ENCODE assay signal across 8 cellular contexts in the genomic region with DNA sequence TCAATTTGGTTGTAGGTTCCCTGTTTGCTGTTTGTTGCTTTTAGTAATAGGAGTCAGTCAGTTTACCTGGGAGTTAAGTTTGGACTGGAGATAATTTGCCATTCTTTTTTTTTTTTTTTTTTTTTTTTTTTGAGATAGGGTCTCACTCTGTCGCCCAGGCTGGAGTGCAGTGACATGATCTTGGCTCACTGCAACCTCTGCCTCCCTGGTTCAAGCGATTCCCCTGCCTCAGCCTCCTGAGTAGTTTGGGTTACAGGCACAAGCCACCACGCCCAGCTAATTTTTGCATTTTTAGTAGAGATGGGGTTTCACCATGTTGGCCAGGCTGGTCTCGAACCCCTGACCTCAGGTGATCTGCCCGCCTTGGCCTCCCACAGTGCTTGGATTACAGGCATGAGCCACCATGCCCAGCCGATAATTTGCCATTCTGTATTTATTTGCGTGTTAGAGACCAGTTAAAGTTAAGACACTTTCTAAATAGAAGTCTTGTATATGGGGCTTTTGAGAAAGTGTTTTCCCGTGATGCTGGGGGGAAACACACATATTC. TPM values are rescaled to one million over a fixed set of nuclear protein-coding genes. Genes with fewer than 3 reads are reported as not detected.
DNase-seq lines count a peak whose midpoint lies in the region; ATAC-seq and TF ChIP-seq lines count a peak whose summit lies in the region.
"Not testable (repeated sequence)": the region's sequence is repeated elsewhere in the genome, so short reads cannot be mapped to it uniquely, and the experiment has no call there.

No MANE protein-coding gene starts in this region.

- peaks cover 46% of the 10 kb centered on the region for H3K36me3 ChIP-seq in MM.1S (replicated peaks; ENCODE audit: insufficient read depth, low read length)
- not testable (repeated sequence) for H3K36me3 ChIP-seq in breast epithelium; aorta (ENCODE audit: control insufficient read depth in 1 of 2, insufficient read depth in 2 of 2, low read length in 1 of 2)
- peaks cover 54 to 56% of the 10 kb centered on the region in 2 donors for H3K36me3 ChIP-seq in mucosa of rectum (ENCODE audit: control insufficient read depth in 2 of 2, insufficient read depth in 2 of 2, low read length in 2 of 2)

- intact Hi-C loops in Calu3 (cut with micrococcal nuclease; ENCODE audit: unreplicated experiment) (loop anchor here (10.0 kb wide), 2 partner anchors 70 to 320 kb away; a partner anchor contains a TSS), aorta (cut with DNase I) (loop anchor here in 1 of 2 donors (5.0 kb wide), 2 partner anchors 53 to 253 kb away; a partner anchor contains a TSS)
- intact Hi-C loops in breast epithelium (cut with DNase I; ENCODE audit: low total_unique reads): not testable (repeated sequence)

- TF ChIP-seq CTCF in Calu3 (IDR thresholded peaks at IDR 0.05; ENCODE audit: unreplicated experiment); MM.1S (IDR thresholded peaks at IDR 0.05; ENCODE audit: low read length); breast epithelium (IDR thresholded peaks at IDR 0.05); fibroblast of the aortic adventitia (IDR thresholded peaks at IDR 0.05; ENCODE audit: insufficient read depth, low read length): not testable (repeated sequence)

- CTCF ChIA-PET in Calu3 (lab: Charles Lee): interaction anchor here (0.7 kb wide), 1 partner anchor 321 kb away, joined by 3 read pairs; no protein-coding TSS in a partner anchor
- CTCF ChIA-PET in activated CD8-positive, alpha-beta T cell treated with anti-CD3 and anti-CD28 coated beads, Interleukin-2, amount 10 ng/mL, durations not matched to agents 7 days and 5 days (lab: Charles Lee): interaction anchor here (1.6 to 2.2 kb wide), 2 partner anchors 17 to 66 kb away, joined by 7 to 11 read pairs; no protein-coding TSS in a partner anchor

- not testable (repeated sequence) for H3K27me3 ChIP-seq in MM.1S (replicated peaks; ENCODE audit: insufficient read depth, low read length); breast epithelium; mucosa of rectum (ENCODE audit: control insufficient read depth in 2 of 2, insufficient read depth in 2 of 2, low read length in 2 of 2); aorta (ENCODE audit: control insufficient read depth in 1 of 2, insufficient read depth in 2 of 2, low read length in 1 of 2)

- H3K27ac ChIP-seq in MM.1S (ENCODE audit: low read length): peak overlapping the region; percentile 100
- peak overlapping the region; percentile 99 for H3K27ac ChIP-seq in breast epithelium
- H3K27ac ChIP-seq in mucosa of rectum (ENCODE audit: low read depth in 2 of 2, low read length in 2 of 2): peak overlapping the region in 1 of 2 donors; percentile 14
- not testable (repeated sequence) for H3K27ac ChIP-seq in aorta (ENCODE audit: low read depth in 1 of 2, low read length in 2 of 2)

- not testable (repeated sequence) for H3K9me3 Mint-ChIP-seq in Calu3 (ENCODE audit: low read depth, unreplicated experiment); activated CD8-positive, alpha-beta T cell treated with anti-CD3 and anti-CD28 coated beads, Interleukin-2, amount 10 ng/mL, durations not matched to agents 7 days and 5 days (ENCODE audit: insufficient read depth)

- H3K79me2 ChIP-seq in MM.1S (ENCODE audit: low read length): peaks cover 76% of the 10 kb centered on the region

- 40 to 46% methylated on average over 7 to 8 of the region's 8 CpGs for WGBS in aorta, 2 donors

- H3K4me3 Mint-ChIP-seq in Calu3 (ENCODE audit: low read depth, unreplicated experiment): peak overlapping the region; percentile 96
- peak overlapping the region; percentile 99 for H3K4me3 Mint-ChIP-seq in activated CD8-positive, alpha-beta T cell treated with anti-CD3 and anti-CD28 coated beads, Interleukin-2, amount 10 ng/mL, durations not matched to agents 7 days and 5 days

- TF ChIP-seq POLR2A in breast epithelium (IDR thresholded peaks at IDR 0.05): not testable (repeated sequence)

- H3K27ac Mint-ChIP-seq in Calu3 (ENCODE audit: unreplicated experiment): peak overlapping the region; percentile 100
- H3K27ac Mint-ChIP-seq in activated CD8-positive, alpha-beta T cell treated with anti-CD3 and anti-CD28 coated beads, Interleukin-2, amount 10 ng/mL, durations not matched to agents 7 days and 5 days: peak overlapping the region; percentile 99

- peak overlapping the region; percentile 78 for H3K4me2 ChIP-seq in MM.1S (ENCODE audit: low read depth, low read length)

- H3K4me3 ChIP-seq in MM.1S (ENCODE audit: low read length) (peak overlapping the region; percentile 95), breast epithelium (peak overlapping the region; percentile 92 to 99 (median 98)), fibroblast of the aortic adventitia (ENCODE audit: low read depth, low read length) (peak overlapping the region; percentile 93), mucosa of rectum (ENCODE audit: low read length in 2 of 2) (peak overlapping the region; percentile 77 to 98), skeletal muscle cell (ENCODE audit: low read depth, low read length) (peak overlapping the region; percentile 99), aorta (ENCODE audit: low read length in 2 of 2) (peak overlapping the region; percentile 34 to 81)

- H3K9me2 ChIP-seq in MM.1S (replicated peaks; ENCODE audit: insufficient read depth, low read length): not testable (repeated sequence)

- BruUV-seq in Calu3 (replicated peaks; lab: Mats Ljungman, UMichigan): not testable (repeated sequence)

- H3K27me3 Mint-ChIP-seq in Calu3 (ENCODE audit: unreplicated experiment): peaks cover 13% of the 10 kb centered on the region
- not testable (repeated sequence) for H3K27me3 Mint-ChIP-seq in activated CD8-positive, alpha-beta T cell treated with anti-CD3 and anti-CD28 coated beads, Interleukin-2, amount 10 ng/mL, durations not matched to agents 7 days and 5 days (ENCODE audit: low read depth)

- H3F3A ChIP-seq in MM.1S (ENCODE audit: insufficient read depth, low read length): peaks cover 87% of the 10 kb centered on the region

- not testable (repeated sequence) for H2AFZ ChIP-seq in MM.1S (ENCODE audit: low read length)

- H4K20me1 ChIP-seq in MM.1S (ENCODE audit: insufficient read depth, low read length): peaks cover 62% of the 10 kb centered on the region

- H3K9me3 ChIP-seq in MM.1S (replicated peaks; ENCODE audit: insufficient read depth, low read length); breast epithelium; mucosa of rectum (ENCODE audit: control insufficient read depth in 2 of 2, low read length in 2 of 2); aorta (ENCODE audit: control insufficient read depth, low read length): not testable (repeated sequence)

- DNase-seq in Calu3; MM.1S; activated CD8-positive, alpha-beta T cell treated with anti-CD3 and anti-CD28 coated beads, Interleukin-2, amount 10 ng/mL, durations not matched to agents 7 days and 5 days; breast epithelium (ENCODE audit: low spot score in 2 of 2); fibroblast of the aortic adventitia (ENCODE audit: low read depth); skeletal muscle cell (ENCODE audit: low read depth); aorta: not testable (repeated sequence)

- POLR2A ChIA-PET in activated CD8-positive, alpha-beta T cell treated with anti-CD3 and anti-CD28 coated beads, Interleukin-2, amount 10 ng/mL, durations not matched to agents 7 days and 5 days (lab: Charles Lee): interaction anchor here (5.6 kb wide), 1 partner anchor 9 kb away, joined by 67 read pairs; no protein-coding TSS in a partner anchor

- H3K9ac ChIP-seq in MM.1S (ENCODE audit: low read length): peak overlapping the region; percentile 100
- H3K9ac ChIP-seq in mucosa of rectum (ENCODE audit: low read depth in 1 of 2, low read length in 2 of 2): peak overlapping the region; percentile 92 to 99

- peaks cover 91% of the 10 kb centered on the region for H3K36me3 Mint-ChIP-seq in Calu3 (ENCODE audit: insufficient read depth, unreplicated experiment)
- H3K36me3 Mint-ChIP-seq in activated CD8-positive, alpha-beta T cell treated with anti-CD3 and anti-CD28 coated beads, Interleukin-2, amount 10 ng/mL, durations not matched to agents 7 days and 5 days (ENCODE audit: low read depth): peaks cover 68% of the 10 kb centered on the region

- H3K4me1 ChIP-seq in MM.1S (ENCODE audit: low read length) (peaks cover 37% of the 10 kb centered on the region), mucosa of rectum (ENCODE audit: control insufficient read depth in 2 of 2, insufficient read depth in 2 of 2, low read length in 2 of 2) (peaks cover 24 to 38% of the 10 kb centered on the region in 2 donors)
- not testable (repeated sequence) for H3K4me1 ChIP-seq in breast epithelium; aorta (ENCODE audit: control insufficient read depth in 1 of 2, insufficient read depth in 2 of 2, low read length in 2 of 2)

- ATAC-seq in activated CD8-positive, alpha-beta T cell treated with anti-CD3 and anti-CD28 coated beads, Interleukin-2, amount 10 ng/mL, durations not matched to agents 7 days and 5 days; aorta (ENCODE audit: low FRiP score): not testable (repeated sequence)

- peaks cover 21% of the 10 kb centered on the region for H3K4me1 Mint-ChIP-seq in Calu3 (ENCODE audit: low read depth, unreplicated experiment)
- peaks cover 66% of the 10 kb centered on the region for H3K4me1 Mint-ChIP-seq in activated CD8-positive, alpha-beta T cell treated with anti-CD3 and anti-CD28 coated beads, Interleukin-2, amount 10 ng/mL, durations not matched to agents 7 days and 5 days (ENCODE audit: low read depth)

RNA-seq across cellular contexts. Expression of a gene that starts 2.7 kb away (rescaled TPM):
- total RNA-seq in Calu3 (2022) (111 and 116 TPM in 2 replicates), breast epithelium (100 to 1,000 TPM; 123 to 162 (median 149) TPM), fibroblast of the aortic adventitia (ENCODE audit: low replicate concordance) (34.0 and 151 TPM in 2 replicates), aorta (100 to 1,000 TPM; 152 to 173 TPM)
- total RNA-seq in activated CD8-positive, alpha-beta T cell treated with anti-CD3 and anti-CD28 coated beads, Interleukin-2, amount 10 ng/mL, durations not matched to agents 7 days and 5 days: 10 to 100 TPM; 88.2 to 95.2 TPM
- polyA plus RNA-seq in aorta: 10 to 100 TPM; 52.5 to 64.1 TPM

RNA-seq across cellular contexts. Expression of a gene that starts 27.1 kb away (rescaled TPM):
- total RNA-seq in Calu3 (2022) (not detected in 2 replicates), breast epithelium (under 1 TPM; 0.44 to 0.80 (median 0.66) TPM), fibroblast of the aortic adventitia (ENCODE audit: low replicate concordance) (not detected in 2 replicates), aorta (1 to 10 TPM in 1 of 2 donors, under 1 TPM in 1; 0.49 to 1.3 TPM)
- total RNA-seq in activated CD8-positive, alpha-beta T cell treated with anti-CD3 and anti-CD28 coated beads, Interleukin-2, amount 10 ng/mL, durations not matched to agents 7 days and 5 days: not detected
- polyA plus RNA-seq in aorta: not detected

RNA-seq across cellular contexts. Expression of a gene that starts 54.7 kb away (rescaled TPM):
- 18.0 and 42.3 TPM in 2 replicates for total RNA-seq in Calu3 (2022)
- 100 to 1,000 TPM; 280 to 291 TPM for total RNA-seq in activated CD8-positive, alpha-beta T cell treated with anti-CD3 and anti-CD28 coated beads, Interleukin-2, amount 10 ng/mL, durations not matched to agents 7 days and 5 days
- total RNA-seq in breast epithelium: 10 to 100 TPM; 18.4 to 34.4 (median 24.1) TPM
- 13.0 and 31.0 TPM in 2 replicates for total RNA-seq in fibroblast of the aortic adventitia (ENCODE audit: low replicate concordance)
- total RNA-seq in aorta: 10 to 100 TPM; 49.3 to 82.9 TPM
- polyA plus RNA-seq in aorta: 10 to 100 TPM in 1 of 2 donors, 1 to 10 TPM in 1; 4.9 to 22.6 TPM
